In the genomic region with DNA sequence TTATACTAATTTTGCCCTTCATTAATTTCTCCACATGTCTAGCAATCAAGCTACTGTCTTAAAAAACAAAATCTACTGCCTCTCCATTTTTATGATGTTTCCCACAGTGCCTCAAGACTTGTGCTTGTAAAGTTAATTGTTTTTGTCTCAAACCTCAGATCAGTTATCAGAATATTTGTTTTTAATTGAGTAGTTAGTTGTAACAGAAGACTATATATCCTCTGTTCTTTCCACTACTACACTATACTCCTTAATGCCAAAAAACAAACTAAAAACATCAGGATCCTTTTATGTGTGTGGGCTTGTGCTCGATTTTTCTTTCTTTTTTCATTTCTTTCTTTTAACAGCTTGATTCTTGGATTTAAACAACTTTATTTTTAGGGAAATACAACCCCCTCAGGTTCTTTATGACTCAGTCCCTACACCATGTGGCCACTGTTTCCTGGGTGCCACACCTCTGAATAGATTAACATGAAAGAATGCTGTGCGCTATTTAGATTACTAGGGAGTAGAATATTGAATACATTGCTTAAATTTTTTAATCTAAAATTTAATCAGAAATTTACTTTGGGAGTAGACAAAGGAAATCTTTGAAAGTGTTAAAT, we compare ENCODE assay signal across 11 cellular contexts. TPM values are rescaled to one million over a fixed set of nuclear protein-coding genes. Genes with fewer than 3 reads are reported as not detected.
DNase-seq lines count a peak whose midpoint lies in the region; ATAC-seq and TF ChIP-seq lines count a peak whose summit lies in the region.
"Had no signal": no experiment of that assay in that cellular context is flagged by ENCODE, and none has a peak within 500 bp of the region (broad histone marks: within the 10 kb centered on the region; RNA-seq: fewer than 3 reads in every experiment).

No MANE protein-coding gene starts in this region.

- no peak for TF ChIP-seq EP300 in ovary (IDR thresholded peaks at IDR 0.05)

- no peaks in the 10 kb centered on the region for H3K36me3 ChIP-seq in ovary
- H3K36me3 ChIP-seq in HAP-1 (replicated peaks): no peaks in the 10 kb centered on the region

- H3K27me3 ChIP-seq in ovary (no peaks in the 10 kb centered on the region), HAP-1 (ENCODE audit: low read depth) (no peaks in the 10 kb centered on the region)

- ATAC-seq in HG03460 (IDR thresholded peaks at IDR 0.05; ENCODE audit: unreplicated experiment): peak; percentile 56

- H3K4me3 Mint-ChIP-seq in dendritic cell treated with granulocyte-macrophage colony-stimulating factor and Interleukin-4, amounts not matched to agents 40 ng/mL and 50 ng/mL, for 4 days: no peak overlapping the region

- H3K27ac Mint-ChIP-seq in dendritic cell treated with granulocyte-macrophage colony-stimulating factor and Interleukin-4, amounts not matched to agents 40 ng/mL and 50 ng/mL, for 4 days: peak overlapping the region; percentile 24

- no peak for TF ChIP-seq CTCF in GM12865 (IDR thresholded peaks at IDR 0.05; ENCODE audit: insufficient read depth, low read depth, low read length, missing control alignments)
- TF ChIP-seq CTCF in ovary (IDR thresholded peaks at IDR 0.05): no peak

- H3K9me3 Mint-ChIP-seq in dendritic cell treated with granulocyte-macrophage colony-stimulating factor and Interleukin-4, amounts not matched to agents 40 ng/mL and 50 ng/mL, for 4 days: no peaks in the 10 kb centered on the region

- DNase-seq in GM12865 (ENCODE audit: low read depth): peak; percentile 34
- no peak for DNase-seq in ovary
- no peak for DNase-seq in NCI-H146 treated with DMSO at 0.1 percent for 48 hours (lab: John Stamatoyannopoulos, UW; ENCODE audit: unreplicated experiment)
- DNase-seq in AG20443 (ENCODE audit: low spot score): no peak
- no peak for DNase-seq in HAP-1 (ENCODE audit: low spot score in 2 of 2)
- no peak for DNase-seq in NCI-H2107 (lab: John Stamatoyannopoulos, UW)
- DNase-seq: foreskin melanocyte had no signal

- peaks cover 13% of the 10 kb centered on the region for H3K4me1 Mint-ChIP-seq in dendritic cell treated with granulocyte-macrophage colony-stimulating factor and Interleukin-4, amounts not matched to agents 40 ng/mL and 50 ng/mL, for 4 days (ENCODE audit: low read depth)

- intact Hi-C loops in dendritic cell treated with granulocyte-macrophage colony-stimulating factor and Interleukin-4, amounts not matched to agents 40 ng/mL and 50 ng/mL, for 4 days (cut with micrococcal nuclease): no loop called here
- intact Hi-C loops in ovary (cut with DNase I): no loop called here

- no peaks in the 10 kb centered on the region for H3K9me3 ChIP-seq in ovary
- no peaks in the 10 kb centered on the region for H3K9me3 ChIP-seq in HAP-1

- no peak for TF ChIP-seq POLR2A in ovary (IDR thresholded peaks at IDR 0.05)

- 15 to 32% (median 26%) methylated on average over 2 of the region's 2 CpGs for WGBS in ovary, 3 donors

- H3K27me3 Mint-ChIP-seq in dendritic cell treated with granulocyte-macrophage colony-stimulating factor and Interleukin-4, amounts not matched to agents 40 ng/mL and 50 ng/mL, for 4 days: no peaks in the 10 kb centered on the region

- in situ Hi-C loops in HAP-1 (cut with MboI; ENCODE audit: low sequenced_read_pairs): no loop called here

- peak overlapping the region in 1 of 2 donors; percentile 4 for H3K27ac ChIP-seq in ovary

- H3K4me3 ChIP-seq in GM12865 (ENCODE audit: low read depth, low read length) (no peak overlapping the region), ovary (peak overlapping the region; percentile 17), HAP-1 (no peak overlapping the region)

- H3K36me3 Mint-ChIP-seq in dendritic cell treated with granulocyte-macrophage colony-stimulating factor and Interleukin-4, amounts not matched to agents 40 ng/mL and 50 ng/mL, for 4 days (ENCODE audit: low read depth): no peaks in the 10 kb centered on the region

- H3K4me1 ChIP-seq in ovary (ENCODE audit: insufficient read depth) (peaks cover 13% of the 10 kb centered on the region), HAP-1 (peaks cover 7% of the 10 kb centered on the region)

RNA-seq across cellular contexts. Expression of a gene that starts 1.2 kb away (rescaled TPM):
- total RNA-seq in ovary: 10 to 100 TPM in 2 of 7 donors, 1 to 10 TPM in 4, under 1 TPM in 1; 0.90 to 12.9 (median 3.8) TPM
- polyA plus RNA-seq in ovary: 10 to 100 TPM in 1 of 2 donors, 1 to 10 TPM in 1; 4.5 to 39.5 TPM
- total RNA-seq: LHCN-M2, SK-MEL-5 had no signal

RNA-seq across cellular contexts. Expression of a gene that starts 54.7 kb away (rescaled TPM):
- 10 to 100 TPM; 35.0 to 80.2 (median 63.1) TPM for total RNA-seq in ovary
- 10 to 100 TPM; 88.8 to 91.4 TPM for polyA plus RNA-seq in ovary
- total RNA-seq: SK-MEL-5 had no signal

RNA-seq across cellular contexts. Expression of a gene that starts 56.9 kb away (rescaled TPM):
- total RNA-seq in ovary: 10 to 100 TPM in 6 of 7 donors, 1 to 10 TPM in 1; 2.1 to 32.6 (median 18.9) TPM
- 10 to 100 TPM; 18.6 to 29.5 TPM for polyA plus RNA-seq in ovary
- total RNA-seq: SK-MEL-5 had no signal
